ENCODE assay signal across 8 cellular contexts in the genomic region with DNA sequence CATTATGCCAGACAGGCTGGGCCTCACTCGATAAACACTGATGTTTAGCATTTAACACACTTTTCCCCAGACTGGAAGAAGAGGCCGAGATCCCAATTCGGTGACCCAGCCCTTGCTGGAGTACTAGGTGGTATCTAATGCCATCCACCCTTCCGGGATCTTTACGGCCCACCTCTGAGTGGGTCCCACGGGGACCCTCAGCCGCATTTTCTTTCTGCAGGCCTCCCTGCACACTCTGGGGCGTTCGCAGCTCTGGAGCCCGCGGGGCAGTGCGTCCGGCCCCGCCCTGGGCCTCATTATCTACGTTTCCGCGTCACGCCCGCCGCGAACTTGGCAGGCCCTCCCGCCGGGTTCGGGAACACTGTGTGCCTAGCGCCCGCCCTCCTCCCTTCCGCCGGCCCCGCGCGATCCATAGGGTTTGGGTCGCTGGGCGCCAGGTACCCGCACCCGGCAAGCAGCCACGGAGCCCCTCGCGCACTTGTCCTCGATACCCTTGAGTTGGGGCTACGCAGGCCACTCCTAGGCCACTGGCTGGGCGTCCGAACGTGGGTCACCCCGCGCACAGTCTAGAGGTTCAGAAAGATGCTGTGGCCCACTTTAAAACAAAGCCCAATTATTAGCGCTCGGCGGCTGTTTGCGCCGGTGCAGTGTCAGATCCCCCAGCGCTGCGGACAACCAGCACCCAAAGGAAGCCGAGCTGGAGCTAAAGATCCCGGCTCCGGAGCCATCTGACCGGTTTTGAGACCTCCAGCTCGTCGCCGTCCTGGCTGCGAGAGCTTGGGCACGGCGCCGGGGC. TPM values are rescaled to one million over a fixed set of nuclear protein-coding genes. Genes with fewer than 3 reads are reported as not detected.
DNase-seq lines count a peak whose midpoint lies in the region; ATAC-seq, FAIRE-seq and TF ChIP-seq lines count a peak whose summit lies in the region.

No MANE protein-coding gene starts in this region.

- H3K4me3 ChIP-seq in SJCRH30 (peak overlapping the region; percentile 63), suprapubic skin (peak overlapping the region; percentile 77)

- H3K27ac ChIP-seq in SJCRH30 (no peak overlapping the region), suprapubic skin (peak overlapping the region; percentile 99)

- no peak for TF ChIP-seq CTCF in omental fat pad (IDR thresholded peaks at IDR 0.05)
- no peak for TF ChIP-seq CTCF in suprapubic skin (IDR thresholded peaks at IDR 0.05)

- intact Hi-C loops in Right ventricle myocardium inferior (cut with DNase I), result loop anchor here (1.0 to 5.0 kb wide), 4 partner anchors 18 to 201 kb away; partner anchors contain the start of genes CFAP298 and URB1

- H3K4me1 ChIP-seq in SJCRH30, result no peaks in the 10 kb centered on the region
- H3K4me1 ChIP-seq in suprapubic skin, result peaks cover 47% of the 10 kb centered on the region

- ATAC-seq in Right ventricle myocardium inferior (peak; percentile 93), omental fat pad (ENCODE audit: low FRiP score) (peak; percentile 65), GM18511 (IDR thresholded peaks at IDR 0.05; ENCODE audit: unreplicated experiment) (no peak), GM18858 (IDR thresholded peaks at IDR 0.05; ENCODE audit: unreplicated experiment) (no peak)

- H3K9me3 ChIP-seq in SJCRH30 (replicated peaks), result no peaks in the 10 kb centered on the region
- H3K9me3 ChIP-seq in suprapubic skin, result no peaks in the 10 kb centered on the region

- FAIRE-seq in H54 (lab: Jason Lieb, UNC), result no peak

- TF ChIP-seq EP300 in suprapubic skin (IDR thresholded peaks at IDR 0.05), result peak; percentile 93

- 2% methylated on average over 7 of the region's 63 CpGs for WGBS in suprapubic skin

- DNase-seq in H54 (ENCODE audit: insufficient read length, low spot score) (peak; percentile 61), SJCRH30 (peak; percentile 51 to 57), Right ventricle myocardium inferior (ENCODE audit: missing footprints) (peak; percentile 97), omental fat pad (ENCODE audit: low spot score) (peak; percentile 68), suprapubic skin (ENCODE audit: low spot score in 2 of 2) (peak; percentile 96 to 98)
- peak; percentile 62 for DNase-seq in activated naive CD4-positive, alpha-beta T cell treated with anti-CD3 and anti-CD28 coated beads, Interleukin-2, amount 50 U/mL, for 16 hours

- H3K27me3 ChIP-seq in SJCRH30, result peaks cover 3% of the 10 kb centered on the region
- H3K27me3 ChIP-seq in suprapubic skin, result no peaks in the 10 kb centered on the region

- H3K36me3 ChIP-seq in SJCRH30, result no peaks in the 10 kb centered on the region
- no peaks in the 10 kb centered on the region for H3K36me3 ChIP-seq in suprapubic skin

- TF ChIP-seq POLR2A in H54 (IDR thresholded peaks at IDR 0.05; ENCODE audit: low read depth, low read length), result peak; percentile 23; the same call in 1 of the 2 replicates
- TF ChIP-seq POLR2A in suprapubic skin (IDR thresholded peaks at IDR 0.05), result peak in 1 of 2 donors; percentile 60

RNA-seq across cellular contexts. Expression of gene EVA1C, which starts 0.9 kb away (rescaled TPM):
- 0.10 and 0.13 TPM in 2 replicates for total RNA-seq in SJCRH30 (2014; rRNA removed; shearing (Covaris generic))
- total RNA-seq in Right ventricle myocardium inferior (12.8 TPM), omental fat pad (100 to 1,000 TPM in 1 of 4 donors, 10 to 100 TPM in 3; 41.1 to 108 (median 75.9) TPM), suprapubic skin (10 to 100 TPM; 57.1 to 98.6 (median 63.2) TPM)

RNA-seq across cellular contexts. Expression of gene URB1, which starts 18.8 kb away (rescaled TPM):
- 21.8 and 22.9 TPM in 2 replicates for total RNA-seq in SJCRH30 (2014; rRNA removed; shearing (Covaris generic))
- 11.6 TPM for total RNA-seq in Right ventricle myocardium inferior
- total RNA-seq in omental fat pad, result 10 to 100 TPM; 17.3 to 48.5 (median 17.4) TPM
- total RNA-seq in suprapubic skin, result 10 to 100 TPM; 23.7 to 49.4 (median 33.0) TPM

Comparison
In these comparisons a context has a peak if more than half of its experiments do, and no peak if none do; other contexts are left out.
1. ATAC-seq: peak in Right ventricle myocardium inferior (single experiment) and omental fat pad (single experiment); none in GM18511 (single experiment) and GM18858 (single experiment).
2. RNA of gene EVA1C, which starts 0.9 kb away (total RNA-seq): 41.1 to 108 TPM in omental fat pad, 57.1 to 98.6 TPM in suprapubic skin and 12.8 TPM in Right ventricle myocardium inferior (single experiment); 0.10 to 0.13 TPM in SJCRH30; every median in the first group is over 10 times any median in the second.
3. Peak in every context shown above with its lines, with median percentiles within 50 percentile points of each other: DNase-seq.